8 cellular contexts compared by ENCODE assay signal in the genomic region with DNA sequence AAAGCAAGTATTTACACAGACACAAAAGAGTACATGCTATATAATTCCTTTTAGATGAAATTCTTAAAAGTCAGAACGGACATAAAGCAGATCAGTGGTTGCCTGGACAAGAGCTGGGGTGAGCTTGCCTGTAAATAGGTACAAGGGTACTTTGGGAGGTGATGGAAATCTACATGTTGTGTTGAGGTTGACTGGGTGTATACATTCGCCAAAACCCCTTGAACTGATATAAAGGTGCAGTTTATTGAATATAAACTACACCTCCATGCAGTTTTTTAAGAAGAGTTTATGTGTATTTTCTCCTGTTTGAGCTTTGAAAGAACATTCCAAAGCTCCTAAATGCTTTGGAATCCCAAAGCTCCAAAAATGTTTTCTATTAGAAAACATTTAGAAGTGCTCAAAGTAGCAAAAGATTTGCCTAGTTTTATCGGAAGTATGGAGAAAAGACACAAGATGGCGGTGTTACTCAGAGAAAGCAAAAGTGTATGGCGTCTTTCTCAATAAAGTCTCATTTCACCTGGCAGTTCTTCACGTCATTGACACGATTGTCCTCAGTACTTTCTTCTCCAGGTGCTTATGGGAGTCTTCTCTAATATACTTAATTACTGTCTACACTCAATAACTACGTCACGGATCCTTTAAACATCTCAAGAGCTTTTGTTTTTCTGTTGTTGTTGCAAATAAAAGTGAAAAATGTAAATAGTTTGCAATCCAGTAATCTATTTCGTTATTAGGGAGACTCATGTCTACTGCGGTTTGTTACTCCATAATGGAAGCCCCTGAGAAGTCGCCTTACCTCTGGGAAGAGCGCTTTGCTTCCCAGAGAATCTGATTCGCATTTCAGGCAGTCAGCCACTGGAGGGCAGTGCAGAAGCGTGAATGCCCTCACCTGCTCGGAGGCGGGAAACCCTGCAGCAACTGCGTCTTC. TPM values are rescaled to one million over a fixed set of nuclear protein-coding genes. Genes with fewer than 3 reads are reported as not detected.
DNase-seq lines count a peak whose midpoint lies in the region; ATAC-seq and TF ChIP-seq lines count a peak whose summit lies in the region.

No MANE protein-coding gene starts in this region.

- no peak overlapping the region for H2BK20ac ChIP-seq in IMR-90 (ENCODE audit: low read depth, low read length)

- H4K91ac ChIP-seq in IMR-90 (ENCODE audit: insufficient read depth, low read depth, low read length): no peak overlapping the region

- intact Hi-C loops in Caco-2 (cut with micrococcal nuclease; ENCODE audit: unreplicated experiment): loop anchor here (1.0 to 10.0 kb wide), 10 partner anchors 15 to 642 kb away; a partner anchor contains a TSS
- intact Hi-C loops in IMR-90 (cut with micrococcal nuclease): loop anchor here (1.0 to 10.0 kb wide), 5 partner anchors 385 to 801 kb away; a partner anchor contains a TSS

- H2AFZ ChIP-seq in IMR-90 (replicated peaks; ENCODE audit: low read length, poor library complexity): peak overlapping the region; percentile 16
- peak overlapping the region; percentile 79 for H2AFZ ChIP-seq in OCI-LY3 (ENCODE audit: low read depth, low read length)

- H3K4me1 ChIP-seq in Caco-2 (no peaks in the 10 kb centered on the region), IMR-90 (ENCODE audit: control insufficient read depth, insufficient read depth, low read length) (no peaks in the 10 kb centered on the region), OCI-LY3 (ENCODE audit: low read length) (peaks cover 6% of the 10 kb centered on the region)

- no peaks in the 10 kb centered on the region for H3K79me2 ChIP-seq in OCI-LY3 (ENCODE audit: low read length)

- H3K14ac ChIP-seq in IMR-90 (replicated peaks; ENCODE audit: low read depth, low read length): no peak overlapping the region

- DNase-seq in Caco-2 (peak; percentile 88 to 89), IMR-90 (peak; percentile 84), fibroblast of gingiva (ENCODE audit: low read depth) (peak; percentile 69)
- DNase-seq in activated T-cell treated with anti-CD3 and anti-CD28 coated beads, Interleukin-2, amount 50 U/mL, for 48 hours: peak; percentile 74 to 80
- DNase-seq in stimulated activated naive CD8-positive, alpha-beta T cell treated with anti-CD3 and anti-CD28 coated beads, Interleukin-15, amount 100 ng/mL, for 72 hours: peak; percentile 51 to 58

- H4K8ac ChIP-seq in IMR-90 (ENCODE audit: low read depth in 2 of 2, low read length in 2 of 2): no peak overlapping the region

- no peaks in the 10 kb centered on the region for H3K27me3 ChIP-seq in Caco-2 (replicated peaks; ENCODE audit: control insufficient read depth, insufficient read depth, low read length)
- no peaks in the 10 kb centered on the region for H3K27me3 ChIP-seq in IMR-90 (ENCODE audit: control insufficient read depth, insufficient read depth, low read length)
- H3K27me3 ChIP-seq in OCI-LY3 (ENCODE audit: low read depth, low read length): no peaks in the 10 kb centered on the region

- CTCF ChIA-PET in Caco-2 (lab: Charles Lee): interaction anchor here (0.8 to 4.6 kb wide), 3 partner anchors 356 to 481 kb away, joined by 3 to 37 read pairs (median 3); no protein-coding TSS in a partner anchor
- CTCF ChIA-PET in IMR-90 (lab: Yijun Ruan, JAX): interaction anchor here (0.6 to 3.0 kb wide), 21 partner anchors 9 to 1001 kb away, joined by 3 to 42 read pairs (median 4); a partner anchor contains a TSS

- no peaks in the 10 kb centered on the region for H3K9me1 ChIP-seq in IMR-90 (ENCODE audit: insufficient read depth, low read length)

- no TSS peak for BruUV-seq in Caco-2 (replicated peaks; lab: Mats Ljungman, UMichigan)
- BruUV-seq in IMR-90 (replicated peaks; lab: Mats Ljungman, UMichigan): no TSS peak

- peak; percentile 76 for ATAC-seq in GM21423 (IDR thresholded peaks at IDR 0.05; ENCODE audit: unreplicated experiment)
- ATAC-seq in IMR-90 (ENCODE audit: low read depth): peak; percentile 95
- peak; percentile 83 for ATAC-seq in stimulated activated naive CD8-positive, alpha-beta T cell treated with anti-CD3 and anti-CD28 coated beads, Interleukin-15, amount 100 ng/mL, for 72 hours

- H3K27me3 Mint-ChIP-seq in Caco-2 (ENCODE audit: insufficient read depth, unreplicated experiment): peaks cover 18% of the 10 kb centered on the region
- H3K27me3 Mint-ChIP-seq in nephron (ENCODE audit: low read depth): peaks cover 21% of the 10 kb centered on the region
- H3K27me3 Mint-ChIP-seq in stimulated activated naive CD8-positive, alpha-beta T cell treated with anti-CD3 and anti-CD28 coated beads, Interleukin-15, amount 100 ng/mL, for 72 hours: peaks cover 32% of the 10 kb centered on the region

- no peak overlapping the region for H3K56ac ChIP-seq in IMR-90 (ENCODE audit: extremely low read depth, insufficient read depth, low read length)

- H3K27ac ChIP-seq in IMR-90 (ENCODE audit: insufficient read depth, low read length) (no peak overlapping the region), OCI-LY3 (ENCODE audit: low read length) (peak overlapping the region; percentile 14)

- H3K36me3 Mint-ChIP-seq in Caco-2 (ENCODE audit: insufficient read depth, unreplicated experiment): no peaks in the 10 kb centered on the region
- H3K36me3 Mint-ChIP-seq in nephron (ENCODE audit: low read depth): no peaks in the 10 kb centered on the region

- no peak overlapping the region for H2AK9ac ChIP-seq in IMR-90 (replicated peaks; ENCODE audit: low read depth, low read length, poor library complexity)

- no peak overlapping the region for H4K5ac ChIP-seq in IMR-90 (ENCODE audit: low read depth, low read length)

- H3K9me3 Mint-ChIP-seq in Caco-2 (ENCODE audit: unreplicated experiment) (peaks cover 19% of the 10 kb centered on the region), nephron (peaks cover 9% of the 10 kb centered on the region)
- peaks cover 0 to 17% of the 10 kb centered on the region in 2 donors for H3K9me3 Mint-ChIP-seq in stimulated activated naive CD8-positive, alpha-beta T cell treated with anti-CD3 and anti-CD28 coated beads, Interleukin-15, amount 100 ng/mL, for 72 hours

- H3K23ac ChIP-seq in IMR-90 (ENCODE audit: low read depth, low read length): no peak overlapping the region; the same call in 1 of the 2 replicates

- H3K79me1 ChIP-seq in IMR-90 (ENCODE audit: low read depth in 1 of 2, low read length in 2 of 2): no peaks in the 10 kb centered on the region

- dilution Hi-C loops in IMR-90 (cut with HindIII; ENCODE audit: low sequenced_read_pairs, unreplicated experiment): no loop called here

- no peak overlapping the region for H2BK120ac ChIP-seq in IMR-90 (ENCODE audit: low read depth, low read length)

- H2AK5ac ChIP-seq in IMR-90 (ENCODE audit: low read depth, low read length): no peak overlapping the region

- TF ChIP-seq RAD21 in IMR-90 (IDR thresholded peaks at IDR 0.05; ENCODE audit: low read length): peak; percentile 99

- H3K18ac ChIP-seq in IMR-90 (ENCODE audit: low read depth, low read length): no peak overlapping the region

- no peaks in the 10 kb centered on the region for H4K20me1 ChIP-seq in IMR-90 (ENCODE audit: insufficient read depth, low read length)
- H4K20me1 ChIP-seq in OCI-LY3 (ENCODE audit: insufficient read depth, low read length): no peaks in the 10 kb centered on the region

- in situ Hi-C loops in IMR-90 (cut with MboI; ENCODE audit: low sequenced_read_pairs): loop anchor here (5.0 to 25.0 kb wide), 3 partner anchors 479 to 1314 kb away; a partner anchor contains a TSS

- H3K4ac ChIP-seq in IMR-90 (ENCODE audit: low read depth, low read length): no peak overlapping the region

- TF ChIP-seq CTCF in Caco-2 (IDR thresholded peaks at IDR 0.05; ENCODE audit: insufficient read depth in 1 of 2, low read depth in 1 of 2, low read length in 1 of 2, severe bottlenecking in 1 of 2, unreplicated experiment in 1 of 2): peak; percentile 80 to 92
- TF ChIP-seq CTCF in IMR-90 (conservative IDR thresholded peaks at IDR 0.05; ENCODE audit: low read depth, low read length): peak; percentile 92
- TF ChIP-seq CTCF in OCI-LY3 (IDR thresholded peaks at IDR 0.05; ENCODE audit: low read depth, low read length): peak; percentile 71
- TF ChIP-seq CTCF in nephron (IDR thresholded peaks at IDR 0.05; ENCODE audit: unreplicated experiment in 3 of 3): peak; percentile 93 to 97 (median 94)

- peak; percentile 53; the same call in 1 of the 2 replicates for TF ChIP-seq POLR2A in IMR-90 (IDR thresholded peaks at IDR 0.05; ENCODE audit: low read depth, low read length)

- peak overlapping the region; percentile 28 for H3K4me3 ChIP-seq in Caco-2 (ENCODE audit: low read depth, low read length)
- H3K4me3 ChIP-seq in IMR-90 (ENCODE audit: insufficient read depth, low read depth, low read length): peak overlapping the region; percentile 31; the same call in 1 of the 2 replicates
- peak overlapping the region; percentile 72 for H3K4me3 ChIP-seq in OCI-LY3 (ENCODE audit: low read length)

- POLR2A ChIA-PET in Caco-2 (lab: Charles Lee): interaction anchor here (0.5 kb wide), 1 partner anchor 1291 kb away, joined by 7 read pairs; no protein-coding TSS in a partner anchor
- POLR2A ChIA-PET in IMR-90 (lab: Charles Lee; ENCODE audit: unreplicated experiment): no interaction called here

- H3K4me2 ChIP-seq in IMR-90 (ENCODE audit: low read depth, low read length) (peak overlapping the region; percentile 78; the same call in 1 of the 2 replicates), OCI-LY3 (ENCODE audit: low read length) (peak overlapping the region; percentile 63)

- no peaks in the 10 kb centered on the region for H3K36me3 ChIP-seq in Caco-2 (ENCODE audit: control insufficient read depth, insufficient read depth, low read length)
- H3K36me3 ChIP-seq in IMR-90 (ENCODE audit: control insufficient read depth, insufficient read depth, low read length): no peaks in the 10 kb centered on the region
- H3K36me3 ChIP-seq in OCI-LY3 (replicated peaks; ENCODE audit: low read depth, low read length): no peaks in the 10 kb centered on the region

- peak overlapping the region; percentile 77 for H3K27ac Mint-ChIP-seq in Caco-2 (ENCODE audit: unreplicated experiment)
- peak overlapping the region; percentile 49 to 67 (median 67) for H3K27ac Mint-ChIP-seq in nephron
- H3K27ac Mint-ChIP-seq in stimulated activated naive CD8-positive, alpha-beta T cell treated with anti-CD3 and anti-CD28 coated beads, Interleukin-15, amount 100 ng/mL, for 72 hours: peak overlapping the region in 1 of 2 donors; percentile 34

- H3K4me3 Mint-ChIP-seq in Caco-2 (ENCODE audit: unreplicated experiment): peak overlapping the region; percentile 70
- H3K4me3 Mint-ChIP-seq in nephron: peak overlapping the region; percentile 64 to 84 (median 77)
- peak overlapping the region; percentile 55 to 77 for H3K4me3 Mint-ChIP-seq in stimulated activated naive CD8-positive, alpha-beta T cell treated with anti-CD3 and anti-CD28 coated beads, Interleukin-15, amount 100 ng/mL, for 72 hours

- H2BK15ac ChIP-seq in IMR-90 (ENCODE audit: low read depth, low read length): no peak overlapping the region

- 4% methylated on average over 4 of the region's 18 CpGs; no CpG with 5 or more reads in 1 of the 2 experiments for WGBS in IMR-90 (ENCODE audit: extremely low coverage in 2 of 2, insufficient read length in 1 of 2), 2 experiments

- no peak overlapping the region for H2BK5ac ChIP-seq in IMR-90 (ENCODE audit: low read depth, low read length, poor library complexity, severe bottlenecking)

- no peak overlapping the region for H3K9ac ChIP-seq in IMR-90 (ENCODE audit: low read depth, low read length)
- peak overlapping the region; percentile 60 for H3K9ac ChIP-seq in OCI-LY3 (ENCODE audit: low read length)

- H3K9me3 ChIP-seq in Caco-2 (peaks cover 4% of the 10 kb centered on the region), IMR-90 (ENCODE audit: control insufficient read depth, insufficient read depth, low read length) (no peaks in the 10 kb centered on the region), OCI-LY3 (ENCODE audit: insufficient read depth, low read length) (no peaks in the 10 kb centered on the region)

- H3K4me1 Mint-ChIP-seq in Caco-2 (ENCODE audit: low read depth, unreplicated experiment) (no peaks in the 10 kb centered on the region), nephron (peaks cover 10% of the 10 kb centered on the region)
- H3K4me1 Mint-ChIP-seq in stimulated activated naive CD8-positive, alpha-beta T cell treated with anti-CD3 and anti-CD28 coated beads, Interleukin-15, amount 100 ng/mL, for 72 hours: peaks cover 5% of the 10 kb centered on the region

RNA-seq across cellular contexts. Expression of a gene that starts 14.7 kb away (rescaled TPM):
- total RNA-seq in Caco-2 (2022) (189 and 195 TPM in 2 replicates), IMR-90 (2012; rRNA removed) (387 and 3,014 TPM in 2 replicates)
- polyA plus RNA-seq in IMR-90 (2012; rRNA removed): 426 and 685 TPM in 2 replicates
- polyA plus RNA-seq in IMR-90 (2012; cell fraction: cytosol; rRNA removed): 85.7 and 214 TPM in 2 replicates
- polyA plus RNA-seq in IMR-90 (2012; cell fraction: nucleus; rRNA removed; ENCODE audit: low replicate concordance): 12.9 and 140 TPM in 2 replicates
